In the genomic region with DNA sequence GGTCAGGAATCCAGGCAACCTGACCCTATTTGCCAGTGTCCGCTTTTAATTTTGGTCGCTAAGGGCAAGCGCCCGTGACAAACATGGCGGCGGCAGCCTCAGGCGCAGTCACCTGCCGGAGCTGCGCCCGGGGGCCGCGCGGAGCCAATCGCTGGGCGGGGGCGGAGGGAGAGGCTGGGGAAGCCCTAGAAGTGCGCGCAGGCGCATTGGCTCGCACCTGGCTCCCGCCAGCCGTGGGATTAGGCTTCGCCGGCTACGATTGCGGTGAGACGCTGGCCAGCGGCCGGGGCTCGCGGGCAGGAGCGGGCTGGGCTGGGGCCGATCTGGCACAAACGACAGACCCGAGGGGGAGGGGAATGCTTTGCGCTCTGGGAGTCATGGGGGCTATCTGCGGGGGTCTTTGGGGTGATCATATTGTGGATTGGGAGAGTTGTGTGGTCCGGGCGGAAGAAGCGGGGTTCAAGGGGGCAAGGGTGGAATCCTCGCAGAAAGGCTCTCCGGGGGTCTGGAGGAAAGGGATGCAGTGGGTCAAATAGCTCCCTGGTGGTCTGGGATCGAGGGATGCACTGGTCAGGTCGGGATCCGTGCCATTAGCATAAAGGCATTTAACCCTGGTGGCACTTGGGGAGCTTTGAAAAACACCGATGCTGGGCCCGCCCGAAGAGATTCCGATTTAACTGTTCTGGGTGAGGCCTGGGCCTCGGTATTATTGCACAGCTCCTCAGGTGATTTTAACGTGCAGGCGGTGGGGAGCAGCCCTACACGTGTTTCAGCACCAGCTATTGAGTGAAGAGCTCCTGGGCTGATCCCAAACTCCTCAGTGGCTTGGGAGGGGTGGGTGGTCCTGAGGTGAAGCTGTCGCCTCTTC, we compare ENCODE assay signal across 8 cellular contexts. TPM values are rescaled to one million over a fixed set of nuclear protein-coding genes. Genes with fewer than 3 reads are reported as not detected.
DNase-seq lines count a peak whose midpoint lies in the region; ATAC-seq lines count a peak whose summit lies in the region.

No MANE protein-coding gene starts in this region.

- H3K9me3 ChIP-seq in esophagus (ENCODE audit: control insufficient read depth in 2 of 2, insufficient read depth in 1 of 2, low read depth in 1 of 2, low read length in 1 of 2) = no peaks in the 10 kb centered on the region
- H3K9me3 ChIP-seq in muscle layer of duodenum (ENCODE audit: control insufficient read depth in 1 of 2, low read length in 2 of 2) = no peaks in the 10 kb centered on the region

- peak; percentile 77 for DNase-seq in Caki2 (ENCODE audit: low read depth)
- peak; percentile 98 for DNase-seq in OCI-M1 (lab: John Stamatoyannopoulos, UW)
- peak; percentile 94 for DNase-seq in activated T-cell treated with anti-CD3 and anti-CD28 coated beads, Interleukin-2, amount 50 U/mL, for 24 hours
- peak; percentile 83 to 92 for DNase-seq in stimulated activated CD8-positive, alpha-beta memory T cell treated with anti-CD3 and anti-CD28 coated beads, Interleukin-7, amount 100 ng/mL, for 4 hours (ENCODE audit: low read depth in 2 of 2)

- no peaks in the 10 kb centered on the region for H3K9me3 Mint-ChIP-seq in IgD-negative memory B cell
- H3K9me3 Mint-ChIP-seq in activated T-cell treated with anti-CD3 and anti-CD28 coated beads, Interleukin-2, amount 50 U/mL, for 24 hours = no peaks in the 10 kb centered on the region

- peaks cover 5% of the 10 kb centered on the region for H3K36me3 Mint-ChIP-seq in IgD-negative memory B cell
- H3K36me3 Mint-ChIP-seq in activated T-cell treated with anti-CD3 and anti-CD28 coated beads, Interleukin-2, amount 50 U/mL, for 24 hours (ENCODE audit: low read depth) = peaks cover 17% of the 10 kb centered on the region

- no peaks in the 10 kb centered on the region for H3K36me3 ChIP-seq in esophagus (ENCODE audit: control insufficient read depth in 2 of 2, insufficient read depth in 2 of 2, low read length in 1 of 2)
- no peaks in the 10 kb centered on the region for H3K36me3 ChIP-seq in muscle layer of duodenum (ENCODE audit: control insufficient read depth in 1 of 2, insufficient read depth in 2 of 2, low read length in 2 of 2)

- H3K4me3 Mint-ChIP-seq in IgD-negative memory B cell = peak overlapping the region; percentile 87 to 98 (median 92)
- peak overlapping the region; percentile 89 for H3K4me3 Mint-ChIP-seq in activated T-cell treated with anti-CD3 and anti-CD28 coated beads, Interleukin-2, amount 50 U/mL, for 24 hours

- in situ Hi-C loops in Caki2 (cut with HindIII; ENCODE audit: low pct_unique_long_range_greater_than_20kb, low sequenced_read_pairs) = no loop called here

- H3K4me1 Mint-ChIP-seq in IgD-negative memory B cell = peaks cover 12 to 24% (median 20%) of the 10 kb centered on the region in 3 donors
- H3K4me1 Mint-ChIP-seq in activated T-cell treated with anti-CD3 and anti-CD28 coated beads, Interleukin-2, amount 50 U/mL, for 24 hours (ENCODE audit: low read depth) = peaks cover 32% of the 10 kb centered on the region

- H3K27ac Mint-ChIP-seq in IgD-negative memory B cell = peak overlapping the region; percentile 58 to 96 (median 85)
- peak overlapping the region; percentile 74 for H3K27ac Mint-ChIP-seq in activated T-cell treated with anti-CD3 and anti-CD28 coated beads, Interleukin-2, amount 50 U/mL, for 24 hours

- peak overlapping the region; percentile 48 for H3K4me3 ChIP-seq in esophagus (ENCODE audit: low read depth in 1 of 2, low read length in 2 of 2)
- H3K4me3 ChIP-seq in muscle layer of duodenum (ENCODE audit: low read depth in 1 of 2, low read length in 2 of 2) = peak overlapping the region; percentile 60 to 65

- no peaks in the 10 kb centered on the region for H3K27me3 Mint-ChIP-seq in IgD-negative memory B cell
- no peaks in the 10 kb centered on the region for H3K27me3 Mint-ChIP-seq in activated T-cell treated with anti-CD3 and anti-CD28 coated beads, Interleukin-2, amount 50 U/mL, for 24 hours

- ATAC-seq in GM21515 (IDR thresholded peaks at IDR 0.05; ENCODE audit: unreplicated experiment) = peak; percentile 77

- H3K4me1 ChIP-seq in esophagus (ENCODE audit: control insufficient read depth in 2 of 2, insufficient read depth in 2 of 2, low read length in 1 of 2) = peaks cover 0 to 5% of the 10 kb centered on the region in 2 donors
- H3K4me1 ChIP-seq in muscle layer of duodenum (ENCODE audit: control insufficient read depth in 1 of 2, insufficient read depth in 2 of 2, low read length in 2 of 2) = peaks cover 0 to 10% of the 10 kb centered on the region in 2 donors

- 3% methylated on average over 54 of the region's 54 CpGs for WGBS in esophagus, 2 donors

- H3K27me3 ChIP-seq in esophagus (ENCODE audit: control insufficient read depth in 1 of 2, insufficient read depth in 2 of 2, low read length in 2 of 2) = no peaks in the 10 kb centered on the region
- H3K27me3 ChIP-seq in muscle layer of duodenum (ENCODE audit: low read depth, low read length) = no peaks in the 10 kb centered on the region

- H3K27ac ChIP-seq in esophagus (ENCODE audit: low read depth in 2 of 2, low read length in 1 of 2) (no peak overlapping the region), muscle layer of duodenum (ENCODE audit: low read length) (peak overlapping the region; percentile 25)

RNA-seq across cellular contexts. Expression of a gene that starts 10.1 kb away (rescaled TPM):
- total RNA-seq in Caki2 (2014; rRNA removed; shearing (Covaris generic); ENCODE audit: low replicate concordance) = not detected in 2 replicates
- 0.70 TPM for polyA plus RNA-seq in IgD-negative memory B cell
- polyA plus RNA-seq in esophagus = under 1 TPM; 0.37 to 0.65 TPM

RNA-seq across cellular contexts. Expression of a gene that starts 29.0 kb away (rescaled TPM):
- total RNA-seq in Caki2 (2014; rRNA removed; shearing (Covaris generic); ENCODE audit: low replicate concordance) = 179 and 231 TPM in 2 replicates
- polyA plus RNA-seq in IgD-negative memory B cell (51.8 TPM), esophagus (10 to 100 TPM; 16.3 to 30.3 TPM)

RNA-seq across cellular contexts. Expression of a gene that starts 40.8 kb away (rescaled TPM):
- 18.6 and 28.2 TPM in 2 replicates for total RNA-seq in Caki2 (2014; rRNA removed; shearing (Covaris generic); ENCODE audit: low replicate concordance)
- polyA plus RNA-seq in IgD-negative memory B cell = 40.5 TPM
- polyA plus RNA-seq in esophagus = 10 to 100 TPM in 1 of 2 donors, 1 to 10 TPM in 1; 6.3 to 15.2 TPM

RNA-seq across cellular contexts. Expression of a gene that starts 41.1 kb away (rescaled TPM):
- total RNA-seq in Caki2 (2014; rRNA removed; shearing (Covaris generic); ENCODE audit: low replicate concordance) = 79.3 and 94.4 TPM in 2 replicates
- polyA plus RNA-seq in IgD-negative memory B cell (53.4 TPM), esophagus (10 to 100 TPM; 56.1 to 60.3 TPM)

RNA-seq across cellular contexts. Expression of a gene that starts 42.4 kb away (rescaled TPM):
- total RNA-seq in Caki2 (2014; rRNA removed; shearing (Covaris generic); ENCODE audit: low replicate concordance) = 0.84 and 2.9 TPM in 2 replicates
- 5.0 TPM for polyA plus RNA-seq in IgD-negative memory B cell
- 1 to 10 TPM; 2.9 to 6.0 TPM for polyA plus RNA-seq in esophagus
